In the genomic region with DNA sequence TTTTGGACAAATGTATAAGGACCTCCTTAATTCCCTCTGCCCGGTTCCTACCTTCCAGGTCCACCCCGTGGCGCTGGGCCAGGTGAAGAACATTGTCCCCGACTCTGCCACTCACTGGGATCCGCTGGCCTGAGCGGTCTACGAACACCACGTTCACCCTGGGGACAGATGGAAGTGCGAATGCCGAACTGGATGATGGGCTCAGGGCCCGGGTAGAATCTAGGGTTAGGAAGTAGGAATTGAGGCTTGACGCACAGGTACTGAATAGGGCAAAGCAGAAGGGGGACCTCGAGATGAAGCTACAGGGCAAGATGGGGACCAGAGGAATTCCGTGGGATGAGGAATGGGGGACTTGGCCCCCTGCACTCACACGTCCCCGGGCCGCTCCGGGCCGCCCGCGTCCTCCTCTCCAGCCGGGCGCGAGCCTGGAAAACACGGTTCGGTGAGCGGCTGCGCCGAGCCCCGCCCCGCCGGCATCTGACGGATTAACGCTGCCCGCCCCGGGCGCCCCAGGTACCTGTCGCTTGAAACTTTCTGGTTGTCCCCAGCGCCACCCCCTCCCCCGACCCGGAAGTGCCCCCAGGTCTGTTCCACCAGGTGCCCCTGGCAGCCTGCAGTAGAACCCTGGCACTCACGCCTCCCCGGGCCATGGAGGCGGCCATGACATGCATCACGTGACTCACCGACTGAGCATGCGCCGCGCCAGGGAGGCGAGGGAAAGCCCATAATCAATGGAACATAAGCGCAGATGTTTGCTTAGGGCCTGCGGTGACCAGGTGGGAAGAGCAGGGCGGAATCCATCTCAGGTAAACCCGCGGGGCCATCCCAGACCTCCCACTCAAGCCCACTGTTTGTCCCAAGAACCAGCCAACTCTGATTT, we compare ENCODE assay signal across 8 cellular contexts. TPM values are rescaled to one million over a fixed set of nuclear protein-coding genes. Genes with fewer than 3 reads are reported as not detected.
DNase-seq lines count a peak whose midpoint lies in the region; ATAC-seq and TF ChIP-seq lines count a peak whose summit lies in the region.

A gene (minus strand): TSS at position 681 of the 880 bp plus-strand sequence. CDS start 19 bp downstream, at position 662.

- H3K27me3 Mint-ChIP-seq in naive thymus-derived CD4-positive, alpha-beta T cell: no peaks in the 10 kb centered on the region

- peak within 1 kb of the TSS; percentile 35 to 95 (median 86) for H3K27ac Mint-ChIP-seq in naive thymus-derived CD4-positive, alpha-beta T cell
- H3K27ac Mint-ChIP-seq in stimulated activated effector memory CD8-positive, alpha-beta T cell treated with anti-CD3 and anti-CD28 coated beads, Interleukin-12 subunit alpha, Interleukin-12 subunit beta, amount 100 ng/mL, for 72 hours: peak within 1 kb of the TSS; percentile 83

- peaks cover 0 to 5% (median 0%) of the 10 kb centered on the region in 11 donors for H3K9me3 Mint-ChIP-seq in naive thymus-derived CD4-positive, alpha-beta T cell
- no peaks in the 10 kb centered on the region for H3K9me3 Mint-ChIP-seq in stimulated activated effector memory CD8-positive, alpha-beta T cell treated with anti-CD3 and anti-CD28 coated beads, Interleukin-12 subunit alpha, Interleukin-12 subunit beta, amount 100 ng/mL, for 72 hours

- no peaks in the 10 kb centered on the region for H3K9me3 ChIP-seq in Peyer's patch
- H3K9me3 ChIP-seq in naive thymus-derived CD4-positive, alpha-beta T cell (ENCODE audit: control insufficient read depth in 2 of 3, low read length in 3 of 3): no peaks in the 10 kb centered on the region

- H3K4me1 ChIP-seq in Peyer's patch: peaks cover 4 to 18% (median 5%) of the 10 kb centered on the region in 4 donors
- peaks cover 6 to 13% of the 10 kb centered on the region in 2 donors for H3K4me1 ChIP-seq in naive thymus-derived CD4-positive, alpha-beta T cell (ENCODE audit: control insufficient read depth in 2 of 2, insufficient read depth in 2 of 2, low read length in 2 of 2)

- no peak for TF ChIP-seq CTCF in AG09319 (IDR thresholded peaks at IDR 0.05; ENCODE audit: low read depth, low read length)
- TF ChIP-seq CTCF in Peyer's patch (IDR thresholded peaks at IDR 0.05): no peak

- POLR2A ChIA-PET in naive thymus-derived CD4-positive, alpha-beta T cell (lab: Charles Lee): interaction anchor here (0.8 to 2.1 kb wide), 5 partner anchors 8 to 65 kb away, joined by 3 to 8 read pairs (median 3); a partner anchor contains a TSS

- peak within 1 kb of the TSS; percentile 87 to 94 (median 90) for H3K4me3 Mint-ChIP-seq in naive thymus-derived CD4-positive, alpha-beta T cell
- H3K4me3 Mint-ChIP-seq in stimulated activated effector memory CD8-positive, alpha-beta T cell treated with anti-CD3 and anti-CD28 coated beads, Interleukin-12 subunit alpha, Interleukin-12 subunit beta, amount 100 ng/mL, for 72 hours: peak within 1 kb of the TSS; percentile 84

- peaks cover 13 to 23% (median 16%) of the 10 kb centered on the region in 7 donors for H3K4me1 Mint-ChIP-seq in naive thymus-derived CD4-positive, alpha-beta T cell
- H3K4me1 Mint-ChIP-seq in stimulated activated effector memory CD8-positive, alpha-beta T cell treated with anti-CD3 and anti-CD28 coated beads, Interleukin-12 subunit alpha, Interleukin-12 subunit beta, amount 100 ng/mL, for 72 hours: peaks cover 22% of the 10 kb centered on the region

- intact Hi-C loops in naive thymus-derived CD4-positive, alpha-beta T cell (cut with micrococcal nuclease): loop anchor here (1.0 to 2.0 kb wide), 5 partner anchors 17 to 74 kb away; a partner anchor contains a TSS

- peak within 1 kb of the TSS; percentile 54 to 93 (median 82) for H3K4me3 ChIP-seq in Peyer's patch
- H3K4me3 ChIP-seq in naive thymus-derived CD4-positive, alpha-beta T cell (ENCODE audit: low read length): peak within 1 kb of the TSS; percentile 86

- DNase-seq in AG09319 (ENCODE audit: extremely low read depth, low read depth) (peak; percentile 46), GM19240 (ENCODE audit: insufficient read length, low spot score) (peak; percentile 95), KG1 (lab: John Stamatoyannopoulos, UW) (peak; percentile 58), Peyer's patch (peak; percentile 89 to 94 (median 93)), activated T-helper 1 cell treated with Interleukin-2 at 50 U/mL for 16 hours (ENCODE audit: low read depth) (peak; percentile 82), fibroblast of gingiva (ENCODE audit: low read depth) (peak; percentile 70)
- peak; percentile 77 to 94 (median 86) for DNase-seq in naive thymus-derived CD4-positive, alpha-beta T cell
- peak; percentile 80 to 95 for DNase-seq in stimulated activated effector memory CD8-positive, alpha-beta T cell treated with anti-CD3 and anti-CD28 coated beads, Interleukin-12 subunit alpha, Interleukin-12 subunit beta, amount 100 ng/mL, for 72 hours (ENCODE audit: low spot score in 2 of 2)

- H3K36me3 Mint-ChIP-seq in naive thymus-derived CD4-positive, alpha-beta T cell: peaks cover 0 to 11% (median 8%) of the 10 kb centered on the region in 5 donors
- H3K36me3 Mint-ChIP-seq in stimulated activated effector memory CD8-positive, alpha-beta T cell treated with anti-CD3 and anti-CD28 coated beads, Interleukin-12 subunit alpha, Interleukin-12 subunit beta, amount 100 ng/mL, for 72 hours: peaks cover 63% of the 10 kb centered on the region

- H3K27me3 ChIP-seq in Peyer's patch: no peaks in the 10 kb centered on the region
- no peaks in the 10 kb centered on the region for H3K27me3 ChIP-seq in naive thymus-derived CD4-positive, alpha-beta T cell (ENCODE audit: control insufficient read depth in 2 of 2, insufficient read depth in 2 of 2, low read length in 2 of 2)

- peaks cover 0 to 37% (median 0%) of the 10 kb centered on the region in 3 donors for H3K36me3 ChIP-seq in Peyer's patch
- peaks cover 3 to 52% (median 7%) of the 10 kb centered on the region in 3 experiments for H3K36me3 ChIP-seq in naive thymus-derived CD4-positive, alpha-beta T cell (ENCODE audit: control insufficient read depth in 2 of 3, insufficient read depth in 3 of 3, low read length in 3 of 3)

- CTCF ChIA-PET in naive thymus-derived CD4-positive, alpha-beta T cell (lab: Charles Lee): interaction anchor here (1.5 kb wide), 1 partner anchor 46 kb away, joined by 4 read pairs; no protein-coding TSS in a partner anchor

- ATAC-seq in naive thymus-derived CD4-positive, alpha-beta T cell: peak; percentile 92
- ATAC-seq in stimulated activated effector memory CD8-positive, alpha-beta T cell treated with anti-CD3 and anti-CD28 coated beads, Interleukin-12 subunit alpha, Interleukin-12 subunit beta, amount 100 ng/mL, for 72 hours: peak; percentile 85

- no peak for TF ChIP-seq POLR2A in Peyer's patch (IDR thresholded peaks at IDR 0.05)

- H3K27ac ChIP-seq in Peyer's patch: peak within 1 kb of the TSS; percentile 16 to 80 (median 35)
- peak within 1 kb of the TSS; percentile 70 for H3K27ac ChIP-seq in naive thymus-derived CD4-positive, alpha-beta T cell (ENCODE audit: low read depth, low read length)

RNA-seq across cellular contexts. Expression of the gene that starts here (rescaled TPM):
- total RNA-seq in Peyer's patch: 10 to 100 TPM in 3 of 4 donors, 1 to 10 TPM in 1; 8.3 to 22.2 (median 12.5) TPM
- 10 to 100 TPM in 2 of 5 experiments, 1 to 10 TPM in 3; 5.7 to 10.5 (median 9.3) TPM for total RNA-seq in naive thymus-derived CD4-positive, alpha-beta T cell
- 10 to 100 TPM; 18.3 to 19.4 TPM for polyA plus RNA-seq in naive thymus-derived CD4-positive, alpha-beta T cell

Comparison
In these comparisons a context has a peak if more than half of its experiments do, and no peak if none do; other contexts are left out.
1. Peak in every context shown above with its lines: DNase-seq, ATAC-seq, H3K4me3 ChIP-seq and H3K27ac ChIP-seq.